In genomic region chr3:192259661-192260060, GRCh38 we compare ENCODE assay signal across 18 cellular contexts.
A peak's percentile ranks its signal among the peaks of the same experiment; 100 is the strongest.
DNase-seq lines count a peak whose midpoint lies in the region; FAIRE-seq and TF ChIP-seq lines count a peak whose summit lies in the region.
"Had no signal": no experiment of that assay in that cellular context is flagged by ENCODE, and none has a peak within 500 bp of the region (broad histone marks: within the 10 kb centered on the region; RNA-seq: fewer than 3 reads in every experiment).

No MANE protein-coding gene starts in this region.

- no peaks in the 10 kb centered on the region for H4K20me1 ChIP-seq in GM23248 (ENCODE audit: insufficient read depth)

- no peak overlapping the region for H3K9ac ChIP-seq in GM23248

- no peak overlapping the region for H3K4me3 ChIP-seq in GM23248

- no peaks in the 10 kb centered on the region for H3F3A ChIP-seq in GM23248 (ENCODE audit: insufficient read depth)

- H3K4me1 Mint-ChIP-seq in chondrocyte (ENCODE audit: low read depth), result no peaks in the 10 kb centered on the region

- H2AFZ ChIP-seq in GM23248, result no peak overlapping the region

- no peaks in the 10 kb centered on the region for H3K36me3 Mint-ChIP-seq in chondrocyte (ENCODE audit: low read depth)

- no peak overlapping the region for H3K27ac Mint-ChIP-seq in chondrocyte (ENCODE audit: unreplicated experiment)

- H3K4me2 ChIP-seq in GM23248 (ENCODE audit: unreplicated experiment), result no peak overlapping the region

- DNase-seq in D721Med (ENCODE audit: insufficient read length, low spot score), result no peak
- DNase-seq in RCC 7860 (ENCODE audit: low spot score), result peak; percentile 34
- DNase-seq in glomerular visceral epithelial cell (ENCODE audit: extremely low spot score), result peak; percentile 76
- DNase-seq in putamen (ENCODE audit: low spot score), result peak; percentile 19
- DNase-seq in HCEC 1CT, result no peak
- no peak for DNase-seq in chondrocyte (ENCODE audit: low spot score)
- DNase-seq in GM23248, result no peak
- DNase-seq: C1 segment of cervical spinal cord, DMS 273 treated with DMSO at 0.1 percent for 48 hours, DND-41, KG1, NCI-H1417, NCI-H187, NCI-H2107, NCI-H524 treated with DMSO at 0.1 percent for 48 hours, PC-3 had no signal

- no peaks in the 10 kb centered on the region for H3K4me1 ChIP-seq in GM23248 (ENCODE audit: insufficient read depth)

- TF ChIP-seq CTCF in D721Med (IDR thresholded peaks at IDR 0.05; ENCODE audit: insufficient read depth, missing control alignments) (no peak), chondrocyte (IDR thresholded peaks at IDR 0.05) (no peak)

- H3K27ac ChIP-seq in GM23248, result no peak overlapping the region
- H3K27ac ChIP-seq: RWPE1 had no signal

- H3K9me3 ChIP-seq in GM23248 (ENCODE audit: low read depth), result peaks cover 9% of the 10 kb centered on the region

- H3K27me3 ChIP-seq in GM23248 (replicated peaks; ENCODE audit: insufficient read depth), result no peaks in the 10 kb centered on the region

- H3K27me3 Mint-ChIP-seq in chondrocyte (ENCODE audit: low read depth), result peaks cover 6% of the 10 kb centered on the region

- FAIRE-seq in D721Med (lab: Jason Lieb, UNC) (peak; percentile 92), RCC 7860 (lab: Jason Lieb, UNC) (peak; percentile 95)
- FAIRE-seq: G401.6 had no signal

- no peaks in the 10 kb centered on the region for H3K9me2 ChIP-seq in GM23248 (ENCODE audit: insufficient read depth)

- H3K4me3 Mint-ChIP-seq in chondrocyte (ENCODE audit: unreplicated experiment), result no peak overlapping the region

- H3K79me2 ChIP-seq in GM23248 (ENCODE audit: insufficient read depth), result no peaks in the 10 kb centered on the region

- H3K36me3 ChIP-seq in GM23248 (ENCODE audit: low read depth), result no peaks in the 10 kb centered on the region

- WGBS in GM23248 (ENCODE audit: low coverage in 1 of 2, low lambda C conversion rate in 2 of 2, missing lambda C conversion rate in 2 of 2), 2 experiments, result 14 to 17% methylated on average over 3 of the region's 3 CpGs

- in situ Hi-C loops in GM23248 (cut with MboI), result no loop called here

- no peaks in the 10 kb centered on the region for H3K9me3 Mint-ChIP-seq in chondrocyte (ENCODE audit: low read depth)

Comparison
In these comparisons a context has a peak if more than half of its experiments do, and no peak if none do; other contexts are left out.
1. DNase-seq: peak in RCC 7860 (single experiment), glomerular visceral epithelial cell (single experiment) and putamen (single experiment); none in D721Med (single experiment), HCEC 1CT (single experiment), chondrocyte (single experiment) and GM23248 (single experiment).